ENCODE assay signal across 18 cellular contexts in genomic region chr11:69983897-69984438, GRCh38.
A peak's percentile ranks its signal among the peaks of the same experiment; 100 is the strongest.
DNase-seq lines count a peak whose midpoint lies in the region; ATAC-seq and TF ChIP-seq lines count a peak whose summit lies in the region.
"Had no signal": no experiment of that assay in that cellular context is flagged by ENCODE, and none has a peak within 500 bp of the region (broad histone marks: within the 10 kb centered on the region; RNA-seq: fewer than 3 reads in every experiment).

No MANE protein-coding gene starts in this region.

- H3K36me3 ChIP-seq in PC-3 (ENCODE audit: low read depth, low read length) (no peaks in the 10 kb centered on the region), iPS-15b (ENCODE audit: control insufficient read depth, insufficient read depth, low read length) (no peaks in the 10 kb centered on the region), spleen (no peaks in the 10 kb centered on the region)

- H3K9me2 ChIP-seq in PC-3 (replicated peaks; ENCODE audit: low read length): no peaks in the 10 kb centered on the region

- H4K91ac ChIP-seq in H9 (ENCODE audit: insufficient read length, low read depth, low read length): no peak overlapping the region

- no peak overlapping the region for H3K14ac ChIP-seq in H9 (ENCODE audit: insufficient read depth, low read length)

- H4K5ac ChIP-seq in H9 (ENCODE audit: insufficient read length, low read depth, low read length): no peak overlapping the region

- no peak overlapping the region for H2AK5ac ChIP-seq in H9 (ENCODE audit: insufficient read length, low read length)

- no peak for TF ChIP-seq POLR2A in spleen (IDR thresholded peaks at IDR 0.05)

- no peak overlapping the region for H3K18ac ChIP-seq in H9 (ENCODE audit: insufficient read length, low read depth, low read length)

- H3K27ac ChIP-seq in H9 (ENCODE audit: insufficient read length, low read depth, low read length) (no peak overlapping the region), PC-3 (ENCODE audit: low read length) (no peak overlapping the region), spleen (no peak overlapping the region)

- H4K20me1 ChIP-seq in H9 (ENCODE audit: control insufficient read depth, insufficient read depth, insufficient read length) (no peaks in the 10 kb centered on the region), PC-3 (ENCODE audit: low read length) (no peaks in the 10 kb centered on the region)

- no peak overlapping the region for H3K56ac ChIP-seq in H9 (ENCODE audit: insufficient read length, low read depth, low read length)

- DNase-seq in H9 (no peak), PC-3 (no peak), spleen (peak; percentile 41), Kasumi-1 (lab: John Stamatoyannopoulos, UW) (no peak), T-helper 17 cell (no peak)
- no peak for DNase-seq in activated naive CD4-positive, alpha-beta T cell treated with anti-CD3 and anti-CD28 coated beads, Interleukin-2, amount 10 ng/mL, durations not matched to agents 7 days and 5 days
- DNase-seq: ACHN; CD8-positive, alpha-beta T cell; GDM1; KG1; NCI-H187 treated with DMSO at 0.1 percent for 48 hours; NCI-H2171; NCI-H510A; NCI-H82; SIG-M5 had no signal

- H3K4ac ChIP-seq in H9 (ENCODE audit: low read depth, low read length): no peak overlapping the region

- POLR2A ChIA-PET in PC-3 (lab: Charles Lee; ENCODE audit: unreplicated experiment): interaction anchor here (0.6 kb wide), 1 partner anchor 27 kb away, joined by 4 read pairs; no protein-coding TSS in a partner anchor

- peaks cover 17% of the 10 kb centered on the region; the same call in 1 of the 2 replicates for H3K27me3 ChIP-seq in H9 (ENCODE audit: insufficient read depth, low read length)
- H3K27me3 ChIP-seq in PC-3 (ENCODE audit: low read length): no peaks in the 10 kb centered on the region
- peaks cover 53% of the 10 kb centered on the region for H3K27me3 ChIP-seq in iPS-15b (ENCODE audit: control insufficient read depth, insufficient read depth, low read length)
- peaks cover 0 to 95% (median 36%) of the 10 kb centered on the region in 7 donors for H3K27me3 ChIP-seq in spleen (replicated peaks in 1 of 7)

- peak; percentile 27 for ATAC-seq in PC-3
- ATAC-seq in GM18909 (IDR thresholded peaks at IDR 0.05; ENCODE audit: poor library complexity, unreplicated experiment): no peak
- ATAC-seq in T-helper 17 cell: no peak
- ATAC-seq: CD8-positive, alpha-beta T cell; HCT116 had no signal

- H3K4me3 Mint-ChIP-seq in H9: peak overlapping the region; percentile 49 to 80
- H3K4me3 Mint-ChIP-seq in activated naive CD4-positive, alpha-beta T cell treated with anti-CD3 and anti-CD28 coated beads, Interleukin-2, amount 10 ng/mL, durations not matched to agents 7 days and 5 days: no peak overlapping the region
- no peak overlapping the region for H3K4me3 Mint-ChIP-seq in T-helper 17 cell
- H3K4me3 Mint-ChIP-seq: CD8-positive, alpha-beta T cell had no signal

- H2BK120ac ChIP-seq in H9 (ENCODE audit: low read depth, low read length, poor library complexity, severe bottlenecking): no peak overlapping the region

- H3K9me3 Mint-ChIP-seq in H9: no peaks in the 10 kb centered on the region; a peak in 1 of 5 replicates
- H3K9me3 Mint-ChIP-seq in activated naive CD4-positive, alpha-beta T cell treated with anti-CD3 and anti-CD28 coated beads, Interleukin-2, amount 10 ng/mL, durations not matched to agents 7 days and 5 days: no peaks in the 10 kb centered on the region
- H3K9me3 Mint-ChIP-seq: CD8-positive, alpha-beta T cell had no signal

- BruUV-seq in PC-3 (replicated peaks; lab: Mats Ljungman, UMichigan): no TSS peak

- H2AFZ ChIP-seq in H9 (ENCODE audit: low read length): no peak overlapping the region
- no peak overlapping the region for H2AFZ ChIP-seq in PC-3 (ENCODE audit: low read length)

- H3K4me2 ChIP-seq in H9 (ENCODE audit: insufficient read depth, insufficient read length, low read length) (peak overlapping the region; percentile 83), PC-3 (ENCODE audit: low read length) (no peak overlapping the region)

- H2BK20ac ChIP-seq in H9 (ENCODE audit: low read depth, low read length, poor library complexity, severe bottlenecking): no peak overlapping the region

- H3K9me3 ChIP-seq in H9 (ENCODE audit: control insufficient read depth, low read depth, low read length) (no peaks in the 10 kb centered on the region), PC-3 (ENCODE audit: low read length) (no peaks in the 10 kb centered on the region), iPS-15b (ENCODE audit: control insufficient read depth, insufficient read depth, low read length) (no peaks in the 10 kb centered on the region), spleen (no peaks in the 10 kb centered on the region), T-helper 17 cell (ENCODE audit: control insufficient read depth, low read length, poor library complexity, severe bottlenecking) (no peaks in the 10 kb centered on the region)

- no peak overlapping the region for H3T11ph ChIP-seq in H9 (ENCODE audit: low read length)

- no peak overlapping the region for H4K8ac ChIP-seq in H9 (replicated peaks; ENCODE audit: insufficient read length, low read depth, low read length)

- H3K23ac ChIP-seq in H9 (ENCODE audit: insufficient read length, low read depth, low read length): no peak overlapping the region

- H3K27me3 Mint-ChIP-seq in H9 (ENCODE audit: low read depth) (peaks cover 73% of the 10 kb centered on the region), T-helper 17 cell (peaks cover 73% of the 10 kb centered on the region)
- peaks cover 80% of the 10 kb centered on the region for H3K27me3 Mint-ChIP-seq in activated naive CD4-positive, alpha-beta T cell treated with anti-CD3 and anti-CD28 coated beads, Interleukin-2, amount 10 ng/mL, durations not matched to agents 7 days and 5 days

- TF ChIP-seq CTCF in H9 (conservative IDR thresholded peaks at IDR 0.05) (no peak), PC-3 (conservative IDR thresholded peaks at IDR 0.05; ENCODE audit: low read depth, low read length) (no peak), spleen (IDR thresholded peaks at IDR 0.05 in 8 of 11, conservative IDR thresholded peaks at IDR 0.05 in 3 of 11) (no peak)

- WGBS in H9 (ENCODE audit: extremely low coverage, insufficient read length, low lambda C conversion rate): no CpG with 5 or more reads among the region's 10 CpGs
- WGBS in spleen, 5 donors: 28 to 48% (median 40%) methylated on average over 7 to 10 of the region's 10 CpGs

- H3K9ac ChIP-seq in H9 (ENCODE audit: extremely low read depth, insufficient read length, low read length) (no peak overlapping the region), PC-3 (ENCODE audit: low read length) (no peak overlapping the region), iPS-15b (ENCODE audit: low read depth, low read length) (no peak overlapping the region)

- H3K27ac Mint-ChIP-seq in H9: no peak overlapping the region
- no peak overlapping the region for H3K27ac Mint-ChIP-seq in activated naive CD4-positive, alpha-beta T cell treated with anti-CD3 and anti-CD28 coated beads, Interleukin-2, amount 10 ng/mL, durations not matched to agents 7 days and 5 days
- no peak overlapping the region for H3K27ac Mint-ChIP-seq in T-helper 17 cell
- H3K27ac Mint-ChIP-seq: CD8-positive, alpha-beta T cell had no signal

- intact Hi-C loops in PC-3 (cut with micrococcal nuclease): no loop called here
- intact Hi-C loops in spleen (cut with DNase I; ENCODE audit: low total_unique reads): no loop called here

- no peak overlapping the region for H2BK5ac ChIP-seq in H9 (ENCODE audit: insufficient read length, low read length)

- H3F3A ChIP-seq in PC-3 (ENCODE audit: low read length, unreplicated experiment): no peaks in the 10 kb centered on the region

- H3K23me2 ChIP-seq in H9 (ENCODE audit: insufficient read length, low read depth, low read length, poor library complexity, severe bottlenecking): peaks cover 12% of the 10 kb centered on the region

- no peaks in the 10 kb centered on the region for H3K36me3 Mint-ChIP-seq in H9 (ENCODE audit: insufficient read depth in 1 of 3, low read depth in 3 of 3)
- no peaks in the 10 kb centered on the region for H3K36me3 Mint-ChIP-seq in activated naive CD4-positive, alpha-beta T cell treated with anti-CD3 and anti-CD28 coated beads, Interleukin-2, amount 10 ng/mL, durations not matched to agents 7 days and 5 days
- no peaks in the 10 kb centered on the region for H3K36me3 Mint-ChIP-seq in T-helper 17 cell (ENCODE audit: low read depth)
- H3K36me3 Mint-ChIP-seq: CD8-positive, alpha-beta T cell had no signal

- H3K4me1 Mint-ChIP-seq in H9: peaks cover 56 to 58% of the 10 kb centered on the region in 2 experiments
- peaks cover 2% of the 10 kb centered on the region for H3K4me1 Mint-ChIP-seq in activated naive CD4-positive, alpha-beta T cell treated with anti-CD3 and anti-CD28 coated beads, Interleukin-2, amount 10 ng/mL, durations not matched to agents 7 days and 5 days
- H3K4me1 Mint-ChIP-seq in T-helper 17 cell: no peaks in the 10 kb centered on the region

- no peak overlapping the region for H2BK12ac ChIP-seq in H9 (ENCODE audit: insufficient read length, low read depth, low read length)

- H3K79me2 ChIP-seq in H9 (ENCODE audit: insufficient read depth, low read length): no peaks in the 10 kb centered on the region
- no peaks in the 10 kb centered on the region for H3K79me2 ChIP-seq in PC-3 (ENCODE audit: low read length)

- peaks cover 5% of the 10 kb centered on the region; the same call in 1 of the 2 replicates for H3K4me1 ChIP-seq in H9 (ENCODE audit: insufficient read depth, low read length)
- H3K4me1 ChIP-seq in PC-3 (ENCODE audit: insufficient read depth, low read length): no peaks in the 10 kb centered on the region
- H3K4me1 ChIP-seq in iPS-15b (ENCODE audit: control insufficient read depth, insufficient read depth, low read length): peaks cover 26% of the 10 kb centered on the region
- H3K4me1 ChIP-seq in spleen: peaks cover 0 to 30% (median 9%) of the 10 kb centered on the region in 6 donors

- CTCF ChIA-PET in PC-3 (lab: Charles Lee): no interaction called here
- CTCF ChIA-PET in activated naive CD4-positive, alpha-beta T cell treated with anti-CD3 and anti-CD28 coated beads, Interleukin-2, amount 10 ng/mL, durations not matched to agents 7 days and 5 days (lab: Charles Lee): interaction anchor here (0.9 kb wide), 1 partner anchor 69 kb away, joined by 3 read pairs; no protein-coding TSS in a partner anchor

- H3K4me3 ChIP-seq in PC-3 (ENCODE audit: low read length) (no peak overlapping the region), iPS-15b (ENCODE audit: low read depth, low read length) (peak overlapping the region; percentile 59), spleen (no peak overlapping the region)

- H3K79me1 ChIP-seq in H9 (ENCODE audit: insufficient read depth, low read depth, low read length, poor library complexity, severe bottlenecking): no peaks in the 10 kb centered on the region

- no peak overlapping the region for H2BK15ac ChIP-seq in H9 (ENCODE audit: low read depth, low read length)

Comparison
In these comparisons a context has a peak if more than half of its experiments do, and no peak if none do; other contexts are left out.
1. H3K4me3 Mint-ChIP-seq: peak in H9 (2 of 2); none in activated naive CD4-positive, alpha-beta T cell treated with anti-CD3 and anti-CD28 coated beads, Interleukin-2, amount 10 ng/mL, durations not matched to agents 7 days and 5 days (single experiment) and T-helper 17 cell (single experiment).